In the genomic region with DNA sequence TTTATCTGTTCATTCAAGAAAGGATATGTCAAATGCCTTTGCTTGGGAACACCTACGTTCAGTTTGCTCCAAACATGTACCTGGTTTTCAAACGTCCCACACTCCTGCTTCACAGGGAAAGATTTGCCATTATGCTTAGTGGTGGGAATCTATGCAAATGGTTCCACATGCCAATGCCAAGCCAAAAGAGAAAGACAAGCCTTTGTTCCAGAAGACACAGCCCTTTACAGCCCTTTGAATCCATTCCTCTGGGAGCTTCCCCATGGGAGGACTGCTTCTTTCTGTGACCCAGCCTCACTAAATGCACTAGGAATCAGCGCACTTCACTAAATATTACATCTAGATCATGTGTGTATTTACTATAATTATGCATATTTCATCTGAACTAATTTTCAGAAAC, we compare ENCODE assay signal across 21 cellular contexts.
"Had no signal": no experiment of that assay in that cellular context is flagged by ENCODE, and none has a peak within 500 bp of the region (broad histone marks: within the 10 kb centered on the region; RNA-seq: fewer than 3 reads in every experiment).

No MANE protein-coding gene starts in this region.

- DNase-seq: colonic mucosa; dermis blood vessel endothelial cell; esophagus squamous epithelium; foreskin fibroblast; kidney glomerular epithelial cell; mammary epithelial cell; naive B cell; nephron progenitor cell; sigmoid colon; stimulated activated CD4-positive, alpha-beta T cell treated with anti-CD3 and anti-CD28 coated beads, Interleukin-2, amount 100 ng/mL, for 24 hours; stimulated activated CD4-positive, alpha-beta T cell treated with anti-CD3 and anti-CD28 coated beads, Interleukin-4, amount 100 ng/mL, for 4 hours; stimulated activated naive B cell treated with anti-CD40 and anti-IgM and Interleukin-4, amounts not matched to agents 10 μg/mL and 1 μg/mL and 100 μg/mL, for 72 hours; stimulated activated naive CD8-positive, alpha-beta T cell treated with anti-CD3 and anti-CD28 coated beads, Interleukin-15, amount 100 ng/mL, for 72 hours; testis; upper lobe of right lung had no signal

- H3K4me3 Mint-ChIP-seq: naive B cell; nephron progenitor cell; stimulated activated naive B cell treated with anti-CD40 and anti-IgM and Interleukin-4, amounts not matched to agents 10 μg/mL and 1 μg/mL and 100 μg/mL, for 72 hours; stimulated activated naive CD8-positive, alpha-beta T cell treated with anti-CD3 and anti-CD28 coated beads, Interleukin-15, amount 100 ng/mL, for 72 hours had no signal

- H3K36me3 ChIP-seq: colonic mucosa, esophagus squamous epithelium, gastroesophageal sphincter, neutrophil, right atrium auricular region, sigmoid colon, tibial nerve, upper lobe of right lung, vagina had no signal

- H3K27ac Mint-ChIP-seq: naive B cell; nephron progenitor cell; stimulated activated naive B cell treated with anti-CD40 and anti-IgM and Interleukin-4, amounts not matched to agents 10 μg/mL and 1 μg/mL and 100 μg/mL, for 72 hours had no signal

- H3K36me3 Mint-ChIP-seq: stimulated activated naive B cell treated with anti-CD40 and anti-IgM and Interleukin-4, amounts not matched to agents 10 μg/mL and 1 μg/mL and 100 μg/mL, for 72 hours had no signal

- ATAC-seq: gastroesophageal sphincter; stimulated activated naive B cell treated with anti-CD40 and anti-IgM and Interleukin-4, amounts not matched to agents 10 μg/mL and 1 μg/mL and 100 μg/mL, for 72 hours; stimulated activated naive CD8-positive, alpha-beta T cell treated with anti-CD3 and anti-CD28 coated beads, Interleukin-15, amount 100 ng/mL, for 72 hours; upper lobe of right lung had no signal

- H3K4me3 ChIP-seq: colonic mucosa, esophagus squamous epithelium, gastroesophageal sphincter, right atrium auricular region, sigmoid colon, skin epidermis, testis, tibial nerve, upper lobe of right lung, vagina had no signal

- H3K4me1 Mint-ChIP-seq: naive B cell; nephron progenitor cell; stimulated activated naive B cell treated with anti-CD40 and anti-IgM and Interleukin-4, amounts not matched to agents 10 μg/mL and 1 μg/mL and 100 μg/mL, for 72 hours; stimulated activated naive CD8-positive, alpha-beta T cell treated with anti-CD3 and anti-CD28 coated beads, Interleukin-15, amount 100 ng/mL, for 72 hours had no signal

- H3K27me3 Mint-ChIP-seq: naive B cell; stimulated activated naive B cell treated with anti-CD40 and anti-IgM and Interleukin-4, amounts not matched to agents 10 μg/mL and 1 μg/mL and 100 μg/mL, for 72 hours; stimulated activated naive CD8-positive, alpha-beta T cell treated with anti-CD3 and anti-CD28 coated beads, Interleukin-15, amount 100 ng/mL, for 72 hours had no signal

- H3K27me3 ChIP-seq: colonic mucosa, esophagus squamous epithelium, gastroesophageal sphincter, neutrophil, right atrium auricular region, sigmoid colon, testis, tibial nerve, upper lobe of right lung, vagina had no signal
